Comparison of ENCODE assay signal across 12 cellular contexts in the genomic region with DNA sequence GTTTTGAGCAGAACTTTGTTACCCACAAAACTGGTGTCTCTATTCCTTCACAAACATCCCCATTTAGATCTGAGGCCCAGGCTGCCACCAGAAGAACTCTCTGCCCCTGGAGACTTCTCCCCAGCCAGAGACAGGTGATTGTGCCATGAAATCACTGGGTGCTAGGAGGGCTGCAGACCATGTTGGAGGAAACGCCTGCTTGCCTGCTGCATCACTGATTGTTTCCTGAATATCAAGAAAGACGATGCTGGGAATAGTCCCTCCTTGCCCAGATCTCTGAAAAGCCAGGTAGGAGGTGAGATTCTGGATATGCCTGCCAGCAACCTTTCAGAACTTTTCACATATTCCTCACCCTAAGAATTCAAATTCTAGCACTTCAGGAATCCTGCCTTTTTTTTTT. TPM values are rescaled to one million over a fixed set of nuclear protein-coding genes. Genes with fewer than 3 reads are reported as not detected.
DNase-seq lines count a peak whose midpoint lies in the region; ATAC-seq and TF ChIP-seq lines count a peak whose summit lies in the region.
"Had no signal": no experiment of that assay in that cellular context is flagged by ENCODE, and none has a peak within 500 bp of the region (broad histone marks: within the 10 kb centered on the region; RNA-seq: fewer than 3 reads in every experiment).

No MANE protein-coding gene starts in this region.

- H3K27me3 ChIP-seq in right atrium auricular region (no peaks in the 10 kb centered on the region), esophagus muscularis mucosa (no peaks in the 10 kb centered on the region), skeletal muscle tissue (ENCODE audit: control insufficient read depth in 3 of 3, insufficient read depth in 3 of 3, low read length in 3 of 3) (no peaks in the 10 kb centered on the region)

- no peak for ATAC-seq in left ventricle myocardium superior

- H3K4me1 ChIP-seq in right atrium auricular region (peaks cover 0 to 31% of the 10 kb centered on the region in 2 donors), esophagus muscularis mucosa (peaks cover 9 to 32% (median 11%) of the 10 kb centered on the region in 4 donors), skeletal muscle tissue (ENCODE audit: control insufficient read depth in 3 of 3, insufficient read depth in 3 of 3, low read length in 3 of 3) (peaks cover 14 to 18% (median 17%) of the 10 kb centered on the region in 3 donors)
- H3K4me1 ChIP-seq: Caco-2 had no signal

- TF ChIP-seq CTCF in right atrium auricular region (IDR thresholded peaks at IDR 0.05) = no peak
- TF ChIP-seq CTCF in esophagus muscularis mucosa (IDR thresholded peaks at IDR 0.05) = no peak

- 79% methylated on average over 2 of the region's 2 CpGs for WGBS in esophagus muscularis mucosa

- intact Hi-C loops in left ventricle myocardium superior (cut with micrococcal nuclease) = no loop called here
- intact Hi-C loops in esophagus muscularis mucosa (cut with DNase I) = no loop called here

- H3K36me3 ChIP-seq in right atrium auricular region = no peaks in the 10 kb centered on the region
- H3K36me3 ChIP-seq in esophagus muscularis mucosa = no peaks in the 10 kb centered on the region
- H3K36me3 ChIP-seq in skeletal muscle tissue (ENCODE audit: control insufficient read depth in 3 of 3, insufficient read depth in 3 of 3, low read length in 3 of 3) = no peaks in the 10 kb centered on the region

- H3K9ac ChIP-seq in skeletal muscle tissue (ENCODE audit: low read depth in 1 of 3, low read length in 3 of 3) = no peak overlapping the region

- H3K9me3 ChIP-seq in right atrium auricular region = no peaks in the 10 kb centered on the region
- no peaks in the 10 kb centered on the region for H3K9me3 ChIP-seq in esophagus muscularis mucosa
- no peaks in the 10 kb centered on the region for H3K9me3 ChIP-seq in skeletal muscle tissue (ENCODE audit: control insufficient read depth in 3 of 3, low read length in 3 of 3)
- H3K9me3 ChIP-seq: Caco-2 had no signal

- no peak for TF ChIP-seq POLR2A in esophagus muscularis mucosa (IDR thresholded peaks at IDR 0.05; ENCODE audit: low read depth)

- TF ChIP-seq EP300 in esophagus muscularis mucosa (IDR thresholded peaks at IDR 0.05) = no peak

- H3K27ac ChIP-seq in right atrium auricular region (peak overlapping the region; percentile 43 to 72), esophagus muscularis mucosa (replicated peaks in 1 of 4) (no peak overlapping the region), skeletal muscle tissue (ENCODE audit: low read depth, low read length) (peak overlapping the region; percentile 49)
- H3K27ac ChIP-seq: C4-2B had no signal

- DNase-seq in right atrium auricular region (ENCODE audit: low spot score) (no peak), left ventricle myocardium superior (no peak), dermis blood vessel endothelial cell (peak; percentile 55), esophagus muscularis mucosa (ENCODE audit: extremely low spot score) (peak; percentile 90), NCI-H1105 (lab: John Stamatoyannopoulos, UW) (no peak)
- no peak for DNase-seq in activated naive CD4-positive, alpha-beta T cell treated with anti-CD3 and anti-CD28 coated beads, Interleukin-2, amount 50 U/mL, for 16 hours
- DNase-seq: AML-193; Caco-2; CD4-positive, alpha-beta T cell; HCEC 1CT had no signal

- H3K4me3 ChIP-seq in right atrium auricular region (no peak overlapping the region), esophagus muscularis mucosa (no peak overlapping the region), skeletal muscle tissue (ENCODE audit: low read length in 3 of 3) (no peak overlapping the region)

RNA-seq across cellular contexts. Expression of a gene that starts 8.1 kb away (rescaled TPM):
- 1 to 10 TPM; 4.4 to 9.0 TPM for total RNA-seq in right atrium auricular region
- total RNA-seq in left ventricle myocardium superior = 8.9 TPM
- 13.3 and 17.0 TPM in 2 replicates for total RNA-seq in dermis blood vessel endothelial cell
- 10 to 100 TPM in 1 of 4 donors, 1 to 10 TPM in 3; 3.1 to 11.1 (median 5.0) TPM for total RNA-seq in esophagus muscularis mucosa
- 1.6 TPM for total RNA-seq in skeletal muscle tissue
- total RNA-seq: Caco-2 had no signal

Comparison
In these comparisons a context has a peak if more than half of its experiments do, and no peak if none do; other contexts are left out.
1. DNase-seq: peak in dermis blood vessel endothelial cell (single experiment) and esophagus muscularis mucosa (single experiment); none in right atrium auricular region (single experiment), left ventricle myocardium superior (single experiment), activated naive CD4-positive, alpha-beta T cell treated with anti-CD3 and anti-CD28 coated beads, Interleukin-2, amount 50 U/mL, for 16 hours (single experiment) and NCI-H1105 (single experiment).
2. H3K27ac ChIP-seq: peak in right atrium auricular region (2 of 2) and skeletal muscle tissue (single experiment); none in esophagus muscularis mucosa (0 of 4).